8 cellular contexts compared by ENCODE assay signal in the genomic region with DNA sequence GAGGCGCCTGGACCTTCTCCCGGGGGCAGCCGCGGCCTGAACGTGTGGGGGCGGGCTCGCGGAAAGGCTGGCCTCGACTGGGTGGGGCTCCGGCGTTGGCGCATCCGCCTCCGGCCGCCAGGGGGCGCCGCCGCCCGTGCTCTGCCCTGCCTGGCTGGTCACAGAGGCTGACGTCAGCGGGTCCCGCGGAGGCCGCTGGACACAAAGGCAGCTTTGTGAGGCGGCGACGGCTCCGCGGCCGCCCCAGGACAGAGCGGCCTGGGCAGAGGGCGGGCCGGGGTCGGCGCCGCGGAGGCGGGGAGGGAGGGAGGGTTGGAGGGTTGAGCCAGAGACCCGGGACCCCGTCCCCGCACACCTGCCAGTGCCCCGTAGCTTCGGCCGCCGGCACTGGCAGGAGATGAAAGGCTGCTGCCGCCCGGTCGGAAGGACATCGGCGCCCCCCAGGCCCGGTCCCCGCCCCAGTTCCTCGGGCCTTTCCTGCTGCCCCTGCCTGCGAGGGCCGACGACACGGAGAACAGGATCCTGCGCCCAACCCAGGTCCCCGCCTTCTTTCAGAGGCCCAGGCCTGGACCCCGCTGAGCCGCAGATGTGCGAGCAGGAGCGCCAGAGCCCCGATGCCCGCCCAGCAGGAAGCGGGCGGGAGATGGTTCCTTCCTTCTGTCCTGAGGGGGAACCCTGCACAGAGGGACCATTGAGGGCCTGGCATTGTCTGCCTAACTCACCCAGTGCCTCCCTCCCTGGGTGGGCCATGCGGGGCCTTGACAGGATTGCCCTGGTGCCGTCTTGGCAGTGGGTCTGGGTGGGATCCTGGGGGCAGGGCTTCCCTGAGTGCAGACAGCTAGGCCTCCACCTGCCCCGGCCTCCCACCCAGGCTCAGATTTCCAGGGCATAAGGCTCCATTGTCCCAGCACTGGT. TPM values are rescaled to one million over a fixed set of nuclear protein-coding genes. Genes with fewer than 3 reads are reported as not detected.
A peak's percentile ranks its signal among the peaks of the same experiment; 100 is the strongest.
DNase-seq lines count a peak whose midpoint lies in the region; ATAC-seq and TF ChIP-seq lines count a peak whose summit lies in the region.

No MANE protein-coding gene starts in this region.

- no peaks in the 10 kb centered on the region for H3K9me3 ChIP-seq in IMR-90 (ENCODE audit: control insufficient read depth, insufficient read depth, low read length)
- H3K9me3 ChIP-seq in neuron (ENCODE audit: low read length) = no peaks in the 10 kb centered on the region

- POLR2A ChIA-PET in IMR-90 (lab: Charles Lee; ENCODE audit: unreplicated experiment) = interaction anchor here (0.6 kb wide), 1 partner anchor 45 kb away, joined by 3 read pairs; no protein-coding TSS in a partner anchor

- intact Hi-C loops in IMR-90 (cut with micrococcal nuclease) = loop anchor here (1.0 to 5.0 kb wide), 2 partner anchors 13 to 62 kb away; partner anchors contain the start of gene HYAL2

- H3K4me1 ChIP-seq in IMR-90 (ENCODE audit: control insufficient read depth, insufficient read depth, low read length) (peaks cover 29% of the 10 kb centered on the region), neuron (ENCODE audit: insufficient read depth, low read length) (peaks cover 59% of the 10 kb centered on the region)

- H2BK5ac ChIP-seq in IMR-90 (ENCODE audit: low read depth, low read length, poor library complexity, severe bottlenecking) = peak overlapping the region; percentile 87

- peak overlapping the region; percentile 97 for H3K23ac ChIP-seq in IMR-90 (ENCODE audit: low read depth, low read length)

- H3K9ac ChIP-seq in IMR-90 (ENCODE audit: low read depth, low read length) = peak overlapping the region; percentile 76

- peaks cover 15 to 64% of the 10 kb centered on the region in 2 experiments for H3K79me1 ChIP-seq in IMR-90 (ENCODE audit: low read depth in 1 of 2, low read length in 2 of 2)

- H3K36me3 ChIP-seq in IMR-90 (ENCODE audit: control insufficient read depth, insufficient read depth, low read length) (peaks cover 25% of the 10 kb centered on the region), neuron (ENCODE audit: insufficient read depth, low read length) (peaks cover 26% of the 10 kb centered on the region)

- peak; percentile 77 for TF ChIP-seq POLR2A in IMR-90 (IDR thresholded peaks at IDR 0.05; ENCODE audit: low read depth, low read length)

- H3K4me2 ChIP-seq in IMR-90 (ENCODE audit: low read depth, low read length) = peak overlapping the region; percentile 82

- peak overlapping the region; percentile 90 for H3K27ac ChIP-seq in IMR-90 (ENCODE audit: insufficient read depth, low read length)

- peaks cover 13% of the 10 kb centered on the region; the same call in 1 of the 2 replicates for H4K20me1 ChIP-seq in IMR-90 (ENCODE audit: insufficient read depth, low read length)

- peak overlapping the region; percentile 27; the same call in 1 of the 2 replicates for H2BK20ac ChIP-seq in IMR-90 (ENCODE audit: low read depth, low read length)

- H3K14ac ChIP-seq in IMR-90 (replicated peaks; ENCODE audit: low read depth, low read length) = peak overlapping the region; percentile 95

- H3K18ac ChIP-seq in IMR-90 (ENCODE audit: low read depth, low read length) = peak overlapping the region; percentile 76

- dilution Hi-C loops in IMR-90 (cut with HindIII; ENCODE audit: low sequenced_read_pairs, unreplicated experiment) = no loop called here

- H2AK5ac ChIP-seq in IMR-90 (ENCODE audit: low read depth, low read length) = peak overlapping the region; percentile 97

- H2AFZ ChIP-seq in IMR-90 (replicated peaks; ENCODE audit: low read length, poor library complexity) (peak overlapping the region; percentile 89), neuron (ENCODE audit: low read depth, low read length) (no peak overlapping the region)

- H3K4me3 ChIP-seq in IMR-90 (ENCODE audit: insufficient read depth, low read depth, low read length) (peak overlapping the region; percentile 36), foreskin fibroblast (ENCODE audit: low read depth in 1 of 2, low read length in 2 of 2) (peak overlapping the region; percentile 46 to 51), neuron (ENCODE audit: low read length) (peak overlapping the region; percentile 39)

- peak; percentile 43 for DNase-seq in DMS79 (lab: John Stamatoyannopoulos, UW)
- peak; percentile 86 for DNase-seq in IMR-90
- peak; percentile 47 for DNase-seq in SHP77 treated with DMSO at 0.1 percent for 48 hours (lab: John Stamatoyannopoulos, UW)
- DNase-seq in activated gamma-delta T cell treated with anti-CD3 and anti-CD28 coated beads, Interleukin-2, amount 50 U/mL, for 16 hours (ENCODE audit: low read depth) = peak; percentile 72
- peak; percentile 88 to 97 for DNase-seq in foreskin fibroblast
- peak; percentile 80 for DNase-seq in stromal cell of bone marrow (ENCODE audit: low read depth)

- CTCF ChIA-PET in IMR-90 (lab: Yijun Ruan, JAX) = interaction anchor here (1.0 to 1.6 kb wide), 3 partner anchors 10 to 74 kb away, joined by 3 to 7 read pairs (median 4); no protein-coding TSS in a partner anchor

- 1% methylated on average over 44 of the region's 70 CpGs; no CpG with 5 or more reads in 1 of the 2 experiments for whole genome bisulfite sequencing in IMR-90 (ENCODE audit: extremely low coverage in 2 of 2, insufficient read length in 1 of 2), 2 experiments

- no peak overlapping the region for H2BK15ac ChIP-seq in IMR-90 (ENCODE audit: low read depth, low read length)

- peak overlapping the region; percentile 97 for H4K91ac ChIP-seq in IMR-90 (ENCODE audit: insufficient read depth, low read depth, low read length)

- peak overlapping the region; percentile 93 for H3K4ac ChIP-seq in IMR-90 (ENCODE audit: low read depth, low read length)

- peak overlapping the region; percentile 92 to 95 for H4K8ac ChIP-seq in IMR-90 (ENCODE audit: low read depth in 2 of 2, low read length in 2 of 2)

- in situ Hi-C loops in IMR-90 (cut with MboI; ENCODE audit: low sequenced_read_pairs) = no loop called here

- H3K27me3 ChIP-seq in IMR-90 (ENCODE audit: control insufficient read depth, insufficient read depth, low read length) = no peaks in the 10 kb centered on the region
- no peaks in the 10 kb centered on the region for H3K27me3 ChIP-seq in neuron (ENCODE audit: insufficient read depth, low read length)

- H2BK120ac ChIP-seq in IMR-90 (ENCODE audit: low read depth, low read length) = peak overlapping the region; percentile 79

- TF ChIP-seq CTCF in IMR-90 (conservative IDR thresholded peaks at IDR 0.05; ENCODE audit: low read depth, low read length) (peak; percentile 99), foreskin fibroblast (IDR thresholded peaks at IDR 0.05; ENCODE audit: low read depth, low read length) (peak; percentile 91)

- ATAC-seq in GM21381 (IDR thresholded peaks at IDR 0.05; ENCODE audit: unreplicated experiment) = peak; percentile 85
- peak; percentile 71 for ATAC-seq in IMR-90 (ENCODE audit: low read depth)

- peak; percentile 94 for TF ChIP-seq RAD21 in IMR-90 (IDR thresholded peaks at IDR 0.05; ENCODE audit: low read length)

- peak overlapping the region; percentile 99 for H2AK9ac ChIP-seq in IMR-90 (replicated peaks; ENCODE audit: low read depth, low read length, poor library complexity)

- H4K5ac ChIP-seq in IMR-90 (ENCODE audit: low read depth, low read length) = peak overlapping the region; percentile 97

- peaks cover 13% of the 10 kb centered on the region for H3K9me1 ChIP-seq in IMR-90 (ENCODE audit: insufficient read depth, low read length)

- BruUV-seq in IMR-90 (replicated peaks; lab: Mats Ljungman, UMichigan) = no TSS peak

- H3K56ac ChIP-seq in IMR-90 (ENCODE audit: extremely low read depth, insufficient read depth, low read length) = peak overlapping the region; percentile 69

TF ChIP-seq in IMR-90, 13 proteins besides CTCF, POLR2A, EP300 and RAD21 (continues in another document):
- TF ChIP-seq RCOR1 (IDR thresholded peaks at IDR 0.05; ENCODE audit: insufficient replicate concordance, low read length) (no peak), CEBPB (IDR thresholded peaks at IDR 0.05; ENCODE audit: low read depth, low read length) (no peak), MAZ (IDR thresholded peaks at IDR 0.05; ENCODE audit: borderline replicate concordance, low read depth, low read length) (peak; percentile 78), SMC3 (IDR thresholded peaks at IDR 0.05; ENCODE audit: low read depth, low read length) (peak; percentile 89), BHLHE40 (IDR thresholded peaks at IDR 0.05; ENCODE audit: low read depth, low read length) (0 out of 2 replicates have a peak, but pooled peaks have one; percentile 36), USF2 (IDR thresholded peaks at IDR 0.05; ENCODE audit: low read depth, low read length) (0 out of 2 replicates have a peak, but pooled peaks have one; percentile 16), MAFK (IDR thresholded peaks at IDR 0.05; ENCODE audit: low read depth, low read length) (peak; percentile 37; the same call in 1 of the 2 replicates)

RNA-seq across cellular contexts. Expression of gene SEMA3B, which starts 8.7 kb away (rescaled TPM):
- 3.9 and 4.3 TPM in 2 replicates for total RNA-seq in IMR-90 (2012; rRNA removed)
- 29.3 and 34.3 TPM in 2 replicates for polyA plus RNA-seq in IMR-90 (2012; rRNA removed)
- 22.0 and 34.4 TPM in 2 replicates for polyA plus RNA-seq in IMR-90 (2012; cell fraction: cytosol; rRNA removed)
- polyA plus RNA-seq in IMR-90 (2012; cell fraction: nucleus; rRNA removed; ENCODE audit: low replicate concordance) = 153 and 393 TPM in 2 replicates

RNA-seq across cellular contexts. Expression of gene LSMEM2, which starts 18.6 kb away (rescaled TPM):
- total RNA-seq in IMR-90 (2012; rRNA removed) = under 0.01 TPM in 2 replicates
- polyA plus RNA-seq in IMR-90 (2012; rRNA removed) = not detected in 2 replicates
- not detected in 2 replicates for polyA plus RNA-seq in IMR-90 (2012; cell fraction: cytosol; rRNA removed)
- polyA plus RNA-seq in IMR-90 (2012; cell fraction: nucleus; rRNA removed; ENCODE audit: low replicate concordance) = 0.37 and 0.52 TPM in 2 replicates

RNA-seq across cellular contexts. Expression of gene GNAI2, which starts 24.3 kb away (rescaled TPM):
- total RNA-seq in IMR-90 (2012; rRNA removed) = 816 and 867 TPM in 2 replicates
- 1,079 and 1,150 TPM in 2 replicates for polyA plus RNA-seq in IMR-90 (2012; rRNA removed)
- 411 and 787 TPM in 2 replicates for polyA plus RNA-seq in IMR-90 (2012; cell fraction: cytosol; rRNA removed)
- 281 and 349 TPM in 2 replicates for polyA plus RNA-seq in IMR-90 (2012; cell fraction: nucleus; rRNA removed; ENCODE audit: low replicate concordance)

RNA-seq across cellular contexts. Expression of gene IFRD2, which starts 31.9 kb away (rescaled TPM):
- 48.6 and 52.7 TPM in 2 replicates for total RNA-seq in IMR-90 (2012; rRNA removed)
- 79.1 and 85.2 TPM in 2 replicates for polyA plus RNA-seq in IMR-90 (2012; rRNA removed)
- 68.9 and 69.3 TPM in 2 replicates for polyA plus RNA-seq in IMR-90 (2012; cell fraction: cytosol; rRNA removed)
- 164 and 342 TPM in 2 replicates for polyA plus RNA-seq in IMR-90 (2012; cell fraction: nucleus; rRNA removed; ENCODE audit: low replicate concordance)

RNA-seq across cellular contexts. Expression of gene HYAL3, which starts 38.9 kb away (rescaled TPM):
- total RNA-seq in IMR-90 (2012; rRNA removed) = 2.2 and 2.7 TPM in 2 replicates
- polyA plus RNA-seq in IMR-90 (2012; rRNA removed) = 5.7 and 7.6 TPM in 2 replicates
- 7.4 and 11.3 TPM in 2 replicates for polyA plus RNA-seq in IMR-90 (2012; cell fraction: cytosol; rRNA removed)
- 4.6 and 10.7 TPM in 2 replicates for polyA plus RNA-seq in IMR-90 (2012; cell fraction: nucleus; rRNA removed; ENCODE audit: low replicate concordance)

Comparison
In these comparisons a context has a peak if more than half of its experiments do, and no peak if none do; other contexts are left out.
1. Peak in every context shown above with its lines: DNase-seq, ATAC-seq, H3K4me3 ChIP-seq and H3K27ac ChIP-seq.